Comparison of ENCODE assay signal across 19 cellular contexts in the genomic region with DNA sequence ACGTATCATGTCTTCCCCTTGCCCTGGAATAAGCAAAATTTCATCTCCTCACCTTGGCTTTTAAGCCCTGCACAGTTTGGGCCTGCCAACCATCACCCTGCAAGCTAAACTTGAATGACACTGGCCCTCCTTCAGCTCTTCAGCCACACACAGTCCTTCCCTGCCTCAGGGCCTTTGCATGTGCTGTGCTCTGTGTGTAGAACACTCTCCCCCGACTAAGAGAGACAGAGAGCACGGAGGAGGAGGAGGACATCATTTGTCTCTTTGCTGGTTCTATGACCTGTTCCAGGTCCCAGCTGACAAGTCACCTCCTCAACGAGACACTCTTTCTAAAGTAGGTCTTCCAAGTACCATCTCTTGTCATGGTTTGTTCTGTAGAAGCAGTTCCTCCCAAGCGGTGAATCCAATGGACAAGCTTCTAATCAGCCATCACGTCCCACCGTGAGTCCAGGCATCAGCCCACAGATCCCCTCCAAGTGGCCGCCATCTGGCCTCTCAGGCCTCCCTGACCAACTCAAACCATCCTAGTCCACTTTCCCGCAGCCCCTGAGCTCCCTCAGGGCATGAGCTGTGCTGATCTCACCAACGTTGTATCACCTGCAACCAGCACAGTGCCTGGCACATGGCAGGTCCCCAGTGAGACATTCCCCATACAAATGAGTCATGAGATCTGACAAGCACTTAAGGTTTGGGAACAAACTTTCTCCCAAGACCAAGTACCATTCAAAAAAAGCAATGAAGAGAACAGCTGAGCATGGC. TPM values are rescaled to one million over a fixed set of nuclear protein-coding genes. Genes with fewer than 3 reads are reported as not detected.
DNase-seq lines count a peak whose midpoint lies in the region; ATAC-seq, FAIRE-seq and TF ChIP-seq lines count a peak whose summit lies in the region.
"Had no signal": no experiment of that assay in that cellular context is flagged by ENCODE, and none has a peak within 500 bp of the region (broad histone marks: within the 10 kb centered on the region; RNA-seq: fewer than 3 reads in every experiment).

No MANE protein-coding gene starts in this region.

- H3K9me3 ChIP-seq in K562 (replicated peaks; ENCODE audit: control insufficient read depth, insufficient read depth, low read depth, low read length) (no peaks in the 10 kb centered on the region), smooth muscle cell (replicated peaks; ENCODE audit: low read depth) (no peaks in the 10 kb centered on the region)
- H3K9me3 ChIP-seq: A549, gastroesophageal sphincter had no signal

- H3K27ac Mint-ChIP-seq in activated CD4-positive, alpha-beta T cell treated with anti-CD3 and anti-CD28 coated beads, Interleukin-2, amount 10 ng/mL, durations not matched to agents 24 days and 14 days = peak overlapping the region; percentile 84
- H3K27ac Mint-ChIP-seq in T-cell = peak overlapping the region; percentile 88 to 97

- H3K27ac ChIP-seq in K562 (ENCODE audit: extremely low read depth, low read depth, low read length) (no peak overlapping the region), smooth muscle cell (ENCODE audit: low read depth) (peak overlapping the region; percentile 4)
- H3K27ac ChIP-seq: A549, gastroesophageal sphincter had no signal

- no peaks in the 10 kb centered on the region for H3K27me3 Mint-ChIP-seq in activated CD4-positive, alpha-beta T cell treated with anti-CD3 and anti-CD28 coated beads, Interleukin-2, amount 10 ng/mL, durations not matched to agents 24 days and 14 days
- H3K27me3 Mint-ChIP-seq in T-cell = no peaks in the 10 kb centered on the region

- H3K4me3 ChIP-seq in K562 = no peak overlapping the region
- no peak overlapping the region for H3K4me3 ChIP-seq in smooth muscle cell
- no peak overlapping the region for H3K4me3 ChIP-seq in lower leg skin (ENCODE audit: low read depth, poor library complexity, severe bottlenecking)
- H3K4me3 ChIP-seq: A549, gastroesophageal sphincter, GM12878 had no signal

- H3K36me3 ChIP-seq in K562 (ENCODE audit: control insufficient read depth, insufficient read depth, low read length) (peaks cover 73% of the 10 kb centered on the region), smooth muscle cell (ENCODE audit: low read depth) (no peaks in the 10 kb centered on the region)

- CTCF ChIA-PET in T-cell (lab: Charles Lee) = interaction anchor here in 1 of 2 donors (1.0 to 1.1 kb wide), 3 partner anchors 28 to 126 kb away, joined by 3 to 5 read pairs (median 3); no protein-coding TSS in a partner anchor
- CTCF ChIA-PET in K562 (lab: Yijun Ruan, JAX; ENCODE audit: low intra/inter-chr PET ratio) = no interaction called here

- no peak for DNase-seq in activated CD4-positive, alpha-beta T cell treated with anti-CD3 and anti-CD28 coated beads, Interleukin-2, amount 10 ng/mL, durations not matched to agents 24 days and 14 days
- no peak for DNase-seq in activated CD4-positive, alpha-beta T cell treated with anti-CD3 and anti-CD28 coated beads for 4 hours
- DNase-seq in T-cell = no peak
- peak in 1 of 4 experiments; percentile 19 for DNase-seq in K562 (ENCODE audit: extremely low read depth in 1 of 4, low spot score in 3 of 4)
- no peak for DNase-seq in smooth muscle cell (lab: John Stamatoyannopoulos, UW; ENCODE audit: unreplicated experiment)
- no peak for DNase-seq in NCI-H1436 (lab: John Stamatoyannopoulos, UW)
- no peak for DNase-seq in lower leg skin (ENCODE audit: low spot score in 2 of 2)
- DNase-seq: activated gamma-delta T cell, caudate nucleus, NCI-H2029 treated with DMSO at 0.1 percent for 48 hours, NCI-H526 treated with DMSO at 0.1 percent for 48 hours, small intestine, substantia nigra had no signal

- no peak overlapping the region for H3K4me2 ChIP-seq in K562 (ENCODE audit: insufficient read depth, low read length)
- H3K4me2 ChIP-seq in smooth muscle cell = no peak overlapping the region
- H3K4me2 ChIP-seq: A549 had no signal

- peak; percentile 51 for FAIRE-seq in K562 (lab: Jason Lieb, UNC)
- FAIRE-seq: A549, endothelial cell of umbilical vein, GM12878, small intestine had no signal

- TF ChIP-seq EP300 in K562 (IDR thresholded peaks at IDR 0.05; ENCODE audit: low read length) = no peak

- H3K79me2 ChIP-seq in K562 (ENCODE audit: control insufficient read depth, insufficient read depth, low read length) (peaks cover 6% of the 10 kb centered on the region; the same call in 1 of the 3 replicates), smooth muscle cell (ENCODE audit: low read depth) (no peaks in the 10 kb centered on the region)

- H3K4me1 ChIP-seq in K562 (replicated peaks in 1 of 2; ENCODE audit: control insufficient read depth in 2 of 2, insufficient read depth in 2 of 2, low read length in 2 of 2) (peaks cover 6 to 18% of the 10 kb centered on the region in 2 experiments), smooth muscle cell (ENCODE audit: low read depth) (no peaks in the 10 kb centered on the region)
- H3K4me1 ChIP-seq: A549, gastroesophageal sphincter had no signal

- WGBS in K562 (ENCODE audit: insufficient coverage, low coverage, missing lambda C conversion rate) = 83% methylated on average over 10 of the region's 10 CpGs
- WGBS in smooth muscle cell (ENCODE audit: low lambda C conversion rate) = 91% methylated on average over 10 of the region's 10 CpGs
- WGBS in lower leg skin, 2 donors = 88 to 92% methylated on average over 10 of the region's 10 CpGs

- no peak for TF ChIP-seq POLR2A in K562 (conservative IDR thresholded peaks at IDR 0.05)
- no peak for TF ChIP-seq POLR2A in lower leg skin (IDR thresholded peaks at IDR 0.05)

- H2AFZ ChIP-seq in K562 (ENCODE audit: low read depth, low read length) = no peak overlapping the region
- no peak overlapping the region for H2AFZ ChIP-seq in smooth muscle cell (ENCODE audit: low read depth)

- no peak for TF ChIP-seq CTCF in K562 (IDR thresholded peaks at IDR 0.05 in 2 of 3, conservative IDR thresholded peaks at IDR 0.05 in 1 of 3; ENCODE audit: insufficient read depth in 2 of 3, low read depth in 1 of 3, low read length in 3 of 3)
- no peak for TF ChIP-seq CTCF in smooth muscle cell (IDR thresholded peaks at IDR 0.05; ENCODE audit: borderline replicate concordance, insufficient read depth, poor library complexity, severe bottlenecking)
- TF ChIP-seq CTCF in lower leg skin (IDR thresholded peaks at IDR 0.05) = no peak

- H3K4me3 Mint-ChIP-seq in activated CD4-positive, alpha-beta T cell treated with anti-CD3 and anti-CD28 coated beads, Interleukin-2, amount 10 ng/mL, durations not matched to agents 24 days and 14 days = peak overlapping the region; percentile 31
- peak overlapping the region; percentile 8 to 70 (median 25) for H3K4me3 Mint-ChIP-seq in T-cell

- POLR2A ChIA-PET in T-cell (lab: Charles Lee) = interaction anchor here (0.8 to 1.0 kb wide), 2 partner anchors 17 to 32 kb away, joined by 3 read pairs; no protein-coding TSS in a partner anchor
- POLR2A ChIA-PET in K562 (lab: Yijun Ruan, JAX) = interaction anchor here (1.0 to 1.1 kb wide), 2 partner anchors 11 to 17 kb away, joined by 3 read pairs; no protein-coding TSS in a partner anchor

- peaks cover 87% of the 10 kb centered on the region for H3K36me3 Mint-ChIP-seq in activated CD4-positive, alpha-beta T cell treated with anti-CD3 and anti-CD28 coated beads, Interleukin-2, amount 10 ng/mL, durations not matched to agents 24 days and 14 days (ENCODE audit: low read depth)
- H3K36me3 Mint-ChIP-seq in T-cell = peaks cover 56% of the 10 kb centered on the region

- H3K27me3 ChIP-seq in K562 (ENCODE audit: control insufficient read depth in 2 of 2, insufficient read depth in 2 of 2, low read length in 2 of 2) = no peaks in the 10 kb centered on the region
- no peaks in the 10 kb centered on the region for H3K27me3 ChIP-seq in smooth muscle cell (ENCODE audit: low read depth)
- H3K27me3 ChIP-seq: gastroesophageal sphincter had no signal

- no peaks in the 10 kb centered on the region for H3K9me1 ChIP-seq in K562 (ENCODE audit: control insufficient read depth, insufficient read depth, low read length)

- H3K9ac ChIP-seq in K562 (ENCODE audit: insufficient read depth in 1 of 2, low read depth in 2 of 2, low read length in 2 of 2) = no peak overlapping the region
- H3K9ac ChIP-seq in smooth muscle cell (ENCODE audit: low read depth) = no peak overlapping the region

- peaks cover 4% of the 10 kb centered on the region for H3F3A ChIP-seq in smooth muscle cell (ENCODE audit: low read depth)

- in situ Hi-C loops in K562 (cut with MboI) = no loop called here

- peaks cover 65% of the 10 kb centered on the region for H3K4me1 Mint-ChIP-seq in activated CD4-positive, alpha-beta T cell treated with anti-CD3 and anti-CD28 coated beads, Interleukin-2, amount 10 ng/mL, durations not matched to agents 24 days and 14 days
- H3K4me1 Mint-ChIP-seq in T-cell = peaks cover 80 to 94% (median 80%) of the 10 kb centered on the region in 3 donors

- intact Hi-C loops in activated CD4-positive, alpha-beta T cell treated with anti-CD3 and anti-CD28 coated beads, Interleukin-2, amount 10 ng/mL, durations not matched to agents 24 days and 14 days (cut with micrococcal nuclease) = loop anchor here (1.0 kb wide), 4 partner anchors 12 to 32 kb away; no protein-coding TSS in a partner anchor
- intact Hi-C loops in K562 (cut with micrococcal nuclease) (no loop called here), lower leg skin (cut with DNase I; ENCODE audit: low total_unique reads) (no loop called here)

- no peaks in the 10 kb centered on the region for H3K9me3 Mint-ChIP-seq in activated CD4-positive, alpha-beta T cell treated with anti-CD3 and anti-CD28 coated beads, Interleukin-2, amount 10 ng/mL, durations not matched to agents 24 days and 14 days
- H3K9me3 Mint-ChIP-seq in T-cell = no peaks in the 10 kb centered on the region

- H4K20me1 ChIP-seq in K562 (replicated peaks; ENCODE audit: control insufficient read depth, insufficient read depth, low read length) (0 out of 2 replicates have a peak, but pooled peaks cover 12% of the 10 kb centered on the region), smooth muscle cell (ENCODE audit: low read depth) (no peaks in the 10 kb centered on the region)

- ATAC-seq in T-cell (replicated peaks in 1 of 4) = peak in 3 of 4 experiments; percentile 14 to 17 (median 15)
- no peak for ATAC-seq in K562
- no peak for ATAC-seq in HG03108 (IDR thresholded peaks at IDR 0.05; ENCODE audit: unreplicated experiment)
- ATAC-seq: A549, gastroesophageal sphincter, GM12878, SK-N-SH treated with all-trans-retinoic acid at 6 μM for 48 hours had no signal

- BruUV-seq in K562 (replicated peaks; lab: Mats Ljungman, UMichigan) = no TSS peak

- no peak for TF ChIP-seq RAD21 in K562 (CRISPR knock-in tag; conservative IDR thresholded peaks at IDR 0.05 in 1 of 2, IDR thresholded peaks at IDR 0.05 in 1 of 2)

RNA-seq across cellular contexts. Expression of a gene that starts 30.5 kb away (rescaled TPM):
- total RNA-seq in activated CD4-positive, alpha-beta T cell treated with anti-CD3 and anti-CD28 coated beads, Interleukin-2, amount 10 ng/mL, durations not matched to agents 24 days and 14 days = 65.0 and 66.4 TPM in 2 replicates
- total RNA-seq in T-cell = 10 to 100 TPM; 49.0 to 75.9 (median 67.0) TPM
- total RNA-seq in K562 (2011; cell fraction: chromatin; rRNA removed; ENCODE audit: low replicate concordance) = 19.7 and 27.2 TPM in 2 replicates
- total RNA-seq in K562 (2011; cell fraction: nucleolus; rRNA removed) = 7.7 and 10.9 TPM in 2 replicates
- 16.1 and 29.1 TPM in 2 replicates for total RNA-seq in K562 (2011; cell fraction: nucleoplasm; rRNA removed)
- 2.5 and 3.7 TPM in 2 replicates for total RNA-seq in K562 (2014; rRNA removed)
- 2.7 and 3.0 TPM in 2 replicates for total RNA-seq in K562 (2014; rRNA removed; fragmentation: Illumina TruSeq; extraction: Trizol)
- 2.6 and 3.3 TPM in 2 replicates for total RNA-seq in K562 (2015; rRNA removed; fragmentation: Illumina TruSeq; extraction: Trizol)
- total RNA-seq in K562 (2021) = 11.2 and 11.3 TPM in 2 replicates
- 1.6 and 2.1 TPM in 2 replicates for polyA plus RNA-seq in K562 (2011; rRNA removed)
- 1.00 and 1.6 TPM in 2 replicates for polyA plus RNA-seq in K562 (2011; cell fraction: cytosol; rRNA removed)
- 5.3 and 5.7 TPM in 2 replicates for polyA plus RNA-seq in K562 (2011; cell fraction: nucleus; rRNA removed)
- polyA plus RNA-seq in K562 (2012) = 7.2 and 8.8 TPM in 2 replicates
- 7.0 and 8.1 TPM in 2 replicates for polyA plus RNA-seq in K562 (2014; fragmentation: Illumina TruSeq; extraction: Trizol)
- 1 to 10 TPM; 1.9 to 4.1 TPM for polyA plus RNA-seq in K562 (2014; fragmentation: Nextera tagmentation; extraction: Ambion mirVana)
- polyA plus RNA-seq in K562 (2014; rRNA removed) = 3.8 and 4.0 TPM in 2 replicates
- polyA minus RNA-seq in K562 (2011; rRNA and poly(A)+ RNA removed) = 2.7 and 4.2 TPM in 2 replicates
- polyA minus RNA-seq in K562 (2011; cell fraction: cytosol; rRNA and poly(A)+ RNA removed) = 4.4 and 4.8 TPM in 2 replicates
- 4.3 TPM in 2 replicates for polyA minus RNA-seq in K562 (2011; cell fraction: nucleus; rRNA and poly(A)+ RNA removed)
- 4.1 and 8.4 TPM in 2 replicates for total RNA-seq in smooth muscle cell
- 5.5 and 5.8 TPM in 2 replicates for polyA plus RNA-seq in smooth muscle cell
- total RNA-seq in lower leg skin = 10 to 100 TPM in 1 of 4 donors, 1 to 10 TPM in 3; 4.0 to 10.4 (median 5.1) TPM

Comparison
In these comparisons a context has a peak if more than half of its experiments do, and no peak if none do; other contexts are left out.
1. ATAC-seq: peak in T-cell (3 of 4); none in K562 (single experiment) and HG03108 (single experiment).